In genomic region chr7:77859343-77859742, GRCh38 we compare ENCODE assay signal across 18 cellular contexts.
"Had no signal": no experiment of that assay in that cellular context is flagged by ENCODE, and none has a peak within 500 bp of the region (broad histone marks: within the 10 kb centered on the region; RNA-seq: fewer than 3 reads in every experiment).

No MANE protein-coding gene starts in this region.

- H3K4me1 ChIP-seq: uterus had no signal

- H3K4me3 ChIP-seq: adrenal gland, dorsolateral prefrontal cortex, heart left ventricle, right atrium auricular region, tibial nerve, uterus had no signal

- DNase-seq: activated CD4-positive, alpha-beta T cell treated with anti-CD3 and anti-CD28 coated beads for 1 hour; activated CD4-positive, alpha-beta T cell treated with anti-CD3 and anti-CD28 coated beads, Interleukin-2, amount 50 U/mL, for 4 hours; activated effector memory CD4-positive, alpha-beta T cell treated with anti-CD3 and anti-CD28 coated beads, Interleukin-2, amount 50 U/mL, for 16 hours; adrenal gland; dorsolateral prefrontal cortex; endodermal cell; heart left ventricle; immature natural killer cell; posterior cingulate gyrus; stimulated activated CD4-positive, alpha-beta T cell treated with anti-CD3 and anti-CD28 coated beads, Interleukin-2, amount 100 ng/mL, for 48 hours; stimulated activated naive CD4-positive, alpha-beta T cell treated with Interleukin-2 at 50 U/mL for 16 hours; substantia nigra; T1000; uterus had no signal

- H3K4me3 Mint-ChIP-seq: activated naive CD4-positive, alpha-beta T cell treated with anti-CD3 and anti-CD28 coated beads, Interleukin-2, amount 50 U/mL, for 24 hours; endodermal cell; immature natural killer cell; mesothelial cell of epicardium had no signal

- H3K9me3 ChIP-seq: adrenal gland, tibial nerve, uterus had no signal

- H3K36me3 ChIP-seq: adrenal gland, heart left ventricle, right atrium auricular region, uterus had no signal

- H3K27me3 Mint-ChIP-seq: activated naive CD4-positive, alpha-beta T cell treated with anti-CD3 and anti-CD28 coated beads, Interleukin-2, amount 50 U/mL, for 24 hours had no signal

- ATAC-seq: heart left ventricle had no signal

- H3K27ac Mint-ChIP-seq: activated naive CD4-positive, alpha-beta T cell treated with anti-CD3 and anti-CD28 coated beads, Interleukin-2, amount 50 U/mL, for 24 hours; endodermal cell; mesothelial cell of epicardium had no signal

- H3K27me3 ChIP-seq: adrenal gland, dorsolateral prefrontal cortex, heart left ventricle, right atrium auricular region, tibial nerve, uterus had no signal

- H3K9me3 Mint-ChIP-seq: activated naive CD4-positive, alpha-beta T cell treated with anti-CD3 and anti-CD28 coated beads, Interleukin-2, amount 50 U/mL, for 24 hours; endodermal cell; immature natural killer cell; mesothelial cell of epicardium had no signal

- H3K27ac ChIP-seq: adrenal gland, dorsolateral prefrontal cortex, heart left ventricle, right atrium auricular region, tibial nerve, uterus had no signal
